In genomic region chr9:2857564-2858198, GRCh38 we compare ENCODE assay signal across 8 cellular contexts.
A peak's percentile ranks its signal among the peaks of the same experiment; 100 is the strongest.
DNase-seq lines count a peak whose midpoint lies in the region; ATAC-seq and TF ChIP-seq lines count a peak whose summit lies in the region.

No MANE protein-coding gene starts in this region.

- no peak overlapping the region for H3K4me3 ChIP-seq in AG09309 (ENCODE audit: control insufficient read depth, low read depth, low read length)

- DNase-seq in AG09309 (ENCODE audit: low read depth) (no peak), NCI-H2081 (lab: John Stamatoyannopoulos, UW) (peak; percentile 78 to 83), UCSD-AML1 (lab: John Stamatoyannopoulos, UW; ENCODE audit: unreplicated experiment) (peak; percentile 36), T47D (ENCODE audit: low read depth in 1 of 2, low spot score in 1 of 2) (peak; percentile 16 to 73), islet precursor cell (peak; percentile 73)
- peak; percentile 35 to 38 (median 36) for DNase-seq in stimulated activated CD4-positive, alpha-beta T cell treated with anti-CD3 and anti-CD28 coated beads, Interleukin-1b, Interleukin-23, amount 100 ng/mL, for 24 hours (ENCODE audit: low read depth in 4 of 4, low spot score in 1 of 4)

- TF ChIP-seq CTCF in AG09309 (IDR thresholded peaks at IDR 0.05; ENCODE audit: control insufficient read depth, insufficient read depth, low read depth, low read length, missing control alignments), result peak; percentile 81

- ATAC-seq in GM18858 (IDR thresholded peaks at IDR 0.05; ENCODE audit: unreplicated experiment), result peak; percentile 95
- ATAC-seq in HG03045 (IDR thresholded peaks at IDR 0.05; ENCODE audit: unreplicated experiment), result peak; percentile 86

- in situ Hi-C loops in T47D (cut with HindIII; ENCODE audit: low pct_unique_long_range_greater_than_20kb, low sequenced_read_pairs), result no loop called here
